19 cellular contexts compared by ENCODE assay signal in the genomic region with DNA sequence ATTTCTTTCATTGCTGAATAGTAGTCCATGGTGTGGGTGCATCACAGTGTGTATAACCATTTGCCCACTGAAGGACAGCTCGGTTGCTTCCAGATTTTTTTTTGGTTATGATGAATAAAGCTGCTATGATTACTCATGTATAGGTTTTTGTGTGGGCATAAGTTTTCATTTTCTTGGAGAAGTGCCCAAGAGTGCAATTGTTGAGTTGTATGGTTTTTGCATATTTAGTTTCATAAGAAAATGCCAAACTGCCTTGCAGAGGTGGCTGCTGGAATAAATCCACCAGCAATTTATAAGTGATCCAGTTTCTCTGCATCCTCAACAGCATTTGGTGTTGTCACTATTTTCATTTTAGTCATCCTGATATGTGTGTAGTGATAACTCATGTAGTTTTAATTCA. TPM values are rescaled to one million over a fixed set of nuclear protein-coding genes. Genes with fewer than 3 reads are reported as not detected.
"Had no signal": no experiment of that assay in that cellular context is flagged by ENCODE, and none has a peak within 500 bp of the region (broad histone marks: within the 10 kb centered on the region; RNA-seq: fewer than 3 reads in every experiment).

No MANE protein-coding gene starts in this region.

- H3K36me3 ChIP-seq: heart left ventricle, ovary, right atrium auricular region, tibial nerve, upper lobe of right lung, vagina had no signal

- H3K36me3 Mint-ChIP-seq: natural killer cell had no signal

- H3K4me2 ChIP-seq: smooth muscle cell had no signal

- H3K27ac Mint-ChIP-seq: endodermal cell, natural killer cell had no signal

- ATAC-seq: heart left ventricle, left lobe of liver, natural killer cell, upper lobe of right lung had no signal

- H3K4me3 ChIP-seq: coronary artery, heart left ventricle, ovary, right atrium auricular region, smooth muscle cell, tibial nerve, upper lobe of right lung, vagina had no signal

- H3K9me3 ChIP-seq: heart left ventricle, ovary, right atrium auricular region, tibial nerve, upper lobe of right lung, vagina had no signal

- H3K27me3 ChIP-seq: ovary, right atrium auricular region, tibial nerve, upper lobe of right lung, vagina had no signal

- H3K27ac ChIP-seq: coronary artery, heart left ventricle, ovary, right atrium auricular region, tibial nerve, upper lobe of right lung, vagina had no signal

- FAIRE-seq: endothelial cell of umbilical vein, frontal cortex had no signal

- DNase-seq: effector CD4-positive, alpha-beta T cell; endodermal cell; heart left ventricle; hippocampal formation; islet precursor cell; natural killer cell; ovary; stimulated activated CD4-positive, alpha-beta T cell treated with anti-CD3 and anti-CD28 coated beads, Interleukin-2, amount 100 ng/mL, for 48 hours; stimulated activated naive CD4-positive, alpha-beta T cell treated with Interleukin-2 at 50 U/mL for 16 hours; upper lobe of right lung had no signal

- H3K4me1 Mint-ChIP-seq: endodermal cell had no signal

- H3K4me3 Mint-ChIP-seq: endodermal cell, natural killer cell, neural crest cell had no signal

- H3K9me3 Mint-ChIP-seq: endodermal cell, natural killer cell, neural crest cell had no signal

- H3K4me1 ChIP-seq: heart left ventricle, right atrium auricular region, tibial nerve, upper lobe of right lung, vagina had no signal

RNA-seq across cellular contexts. Expression of a gene that starts 8.4 kb away (rescaled TPM):
- total RNA-seq: endodermal cell, neural crest cell, smooth muscle cell had no signal
- polyA plus RNA-seq: smooth muscle cell had no signal
